ENCODE assay signal across 10 cellular contexts in the genomic region with DNA sequence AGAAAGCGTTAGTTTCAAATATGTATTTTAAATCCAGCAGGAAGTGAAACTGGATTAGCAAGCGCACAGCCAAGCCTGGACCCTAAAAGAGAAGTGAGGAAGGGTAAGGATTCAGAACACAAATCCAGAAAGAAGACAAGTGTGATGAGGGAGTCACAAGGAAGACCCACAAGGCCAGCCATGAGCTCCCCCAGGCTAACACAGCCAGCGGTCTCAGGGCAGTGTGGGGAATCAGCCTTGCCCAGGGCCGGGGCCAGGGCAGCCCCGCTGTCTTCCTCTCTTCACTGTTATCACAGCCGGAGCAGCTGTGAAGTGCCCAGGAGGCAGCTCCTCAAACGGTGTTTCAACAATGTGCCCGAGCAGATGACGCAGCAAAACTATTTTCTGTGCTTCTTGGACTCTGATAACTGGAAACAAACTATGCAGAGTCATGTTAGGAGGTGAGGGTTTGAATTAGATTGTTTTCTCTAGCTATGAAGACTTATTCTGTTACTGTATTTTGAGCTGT. TPM values are rescaled to one million over a fixed set of nuclear protein-coding genes. Genes with fewer than 3 reads are reported as not detected.
DNase-seq lines count a peak whose midpoint lies in the region; ATAC-seq lines count a peak whose summit lies in the region.
"Had no signal": no experiment of that assay in that cellular context is flagged by ENCODE, and none has a peak within 500 bp of the region (broad histone marks: within the 10 kb centered on the region; RNA-seq: fewer than 3 reads in every experiment).

No MANE protein-coding gene starts in this region.

- no peak overlapping the region for H3K27ac ChIP-seq in aorta (ENCODE audit: low read depth in 1 of 2, low read length in 2 of 2)
- H3K27ac ChIP-seq: SJCRH30 had no signal

- ATAC-seq in Right ventricle myocardium inferior (peak; percentile 50), aorta (ENCODE audit: low FRiP score) (peak; percentile 29), GM18867 (IDR thresholded peaks at IDR 0.05; ENCODE audit: unreplicated experiment) (no peak), esophagus mucosa (no peak), GM21717 (IDR thresholded peaks at IDR 0.05; ENCODE audit: unreplicated experiment) (no peak)
- no peak for ATAC-seq in activated T-helper 17 cell treated with anti-CD3 and anti-CD28 coated beads, Interleukin-2, amount 50 U/mL, for 72 hours (replicated peaks)
- ATAC-seq: activated T-cell treated with anti-CD3 and anti-CD28 coated beads, Interleukin-2, amount 50 U/mL, for 72 hours had no signal

- H3K4me1 ChIP-seq in aorta (ENCODE audit: control insufficient read depth in 1 of 2, insufficient read depth in 2 of 2, low read length in 2 of 2): no peaks in the 10 kb centered on the region

- WGBS in aorta, 2 donors: 23 to 24% methylated on average over 9 of the region's 9 CpGs

- no peaks in the 10 kb centered on the region for H3K9me3 Mint-ChIP-seq in activated T-helper 17 cell treated with anti-CD3 and anti-CD28 coated beads, Interleukin-2, amount 50 U/mL, for 72 hours

- H3K27me3 Mint-ChIP-seq in activated T-helper 17 cell treated with anti-CD3 and anti-CD28 coated beads, Interleukin-2, amount 50 U/mL, for 72 hours: no peaks in the 10 kb centered on the region

- H3K4me1 Mint-ChIP-seq in activated T-helper 17 cell treated with anti-CD3 and anti-CD28 coated beads, Interleukin-2, amount 50 U/mL, for 72 hours: peaks cover 23% of the 10 kb centered on the region

- H3K27ac Mint-ChIP-seq in activated T-helper 17 cell treated with anti-CD3 and anti-CD28 coated beads, Interleukin-2, amount 50 U/mL, for 72 hours: no peak overlapping the region
- H3K27ac Mint-ChIP-seq: activated T-cell treated with anti-CD3 and anti-CD28 coated beads, Interleukin-2, amount 50 U/mL, for 72 hours had no signal

- DNase-seq in Right ventricle myocardium inferior (ENCODE audit: missing footprints) (no peak), cardiac septum (ENCODE audit: low spot score) (no peak), islet precursor cell (peak; percentile 45), aorta (peak in 1 of 2 donors; percentile 63)
- DNase-seq: activated T-cell treated with anti-CD3 and anti-CD28 coated beads, Interleukin-2, amount 50 U/mL, for 72 hours had no signal

- no peaks in the 10 kb centered on the region for H3K36me3 ChIP-seq in aorta (ENCODE audit: control insufficient read depth in 1 of 2, insufficient read depth in 2 of 2, low read length in 1 of 2)
- H3K36me3 ChIP-seq: SJCRH30 had no signal

- H3K27me3 ChIP-seq in aorta (ENCODE audit: control insufficient read depth in 1 of 2, insufficient read depth in 2 of 2, low read length in 1 of 2): no peaks in the 10 kb centered on the region
- H3K27me3 ChIP-seq: SJCRH30 had no signal

- H3K36me3 Mint-ChIP-seq in activated T-helper 17 cell treated with anti-CD3 and anti-CD28 coated beads, Interleukin-2, amount 50 U/mL, for 72 hours (ENCODE audit: low read depth): no peaks in the 10 kb centered on the region

- H3K9me3 ChIP-seq in aorta (ENCODE audit: control insufficient read depth, low read length): no peaks in the 10 kb centered on the region
- H3K9me3 ChIP-seq: SJCRH30 had no signal

- H3K4me3 Mint-ChIP-seq in activated T-helper 17 cell treated with anti-CD3 and anti-CD28 coated beads, Interleukin-2, amount 50 U/mL, for 72 hours: peak overlapping the region; percentile 21
- H3K4me3 Mint-ChIP-seq: activated T-cell treated with anti-CD3 and anti-CD28 coated beads, Interleukin-2, amount 50 U/mL, for 72 hours had no signal

- H3K4me3 ChIP-seq in aorta (ENCODE audit: low read length in 2 of 2): no peak overlapping the region
- H3K4me3 ChIP-seq: SJCRH30 had no signal

- intact Hi-C loops in Right ventricle myocardium inferior (cut with DNase I): loop anchor here (2.0 kb wide), 1 partner anchor 94 kb away; no protein-coding TSS in a partner anchor
- intact Hi-C loops in cardiac septum (cut with DNase I): no loop called here
- intact Hi-C loops in aorta (cut with DNase I): no loop called here

RNA-seq across cellular contexts. Expression of a gene that starts 12.2 kb away (rescaled TPM):
- total RNA-seq in Right ventricle myocardium inferior: 36.7 TPM
- total RNA-seq in cardiac septum: 32.0 TPM
- total RNA-seq in activated T-helper 17 cell treated with anti-CD3 and anti-CD28 coated beads, Interleukin-2, amount 50 U/mL, for 72 hours: 100 to 1,000 TPM in 1 of 2 donors, 10 to 100 TPM in 1; 61.9 to 100 TPM
- 10 to 100 TPM; 47.5 to 65.2 TPM for total RNA-seq in aorta
- 10 to 100 TPM; 31.1 to 86.9 TPM for polyA plus RNA-seq in aorta
- total RNA-seq in esophagus mucosa: 32.2 TPM

RNA-seq across cellular contexts. Expression of a gene that starts 43.5 kb away (rescaled TPM):
- not detected for total RNA-seq in Right ventricle myocardium inferior
- not detected for total RNA-seq in cardiac septum
- total RNA-seq in activated T-helper 17 cell treated with anti-CD3 and anti-CD28 coated beads, Interleukin-2, amount 50 U/mL, for 72 hours: not detected
- total RNA-seq in aorta: not detected
- not detected for polyA plus RNA-seq in aorta
- not detected for total RNA-seq in esophagus mucosa

RNA-seq across cellular contexts. Expression of a gene that starts 58.9 kb away (rescaled TPM):
- total RNA-seq in Right ventricle myocardium inferior (19.3 TPM), cardiac septum (28.8 TPM), aorta (10 to 100 TPM; 40.5 to 62.2 TPM), esophagus mucosa (26.2 TPM)
- 10 to 100 TPM; 45.7 to 60.4 TPM for total RNA-seq in activated T-helper 17 cell treated with anti-CD3 and anti-CD28 coated beads, Interleukin-2, amount 50 U/mL, for 72 hours
- polyA plus RNA-seq in aorta: 100 to 1,000 TPM in 1 of 2 donors, 10 to 100 TPM in 1; 56.3 to 110 TPM

Comparison
In these comparisons a context has a peak if more than half of its experiments do, and no peak if none do; other contexts are left out.
1. ATAC-seq: peak in Right ventricle myocardium inferior (single experiment) and aorta (single experiment); none in activated T-helper 17 cell treated with anti-CD3 and anti-CD28 coated beads, Interleukin-2, amount 50 U/mL, for 72 hours (single experiment), GM18867 (single experiment), esophagus mucosa (single experiment) and GM21717 (single experiment).